In the genomic region with DNA sequence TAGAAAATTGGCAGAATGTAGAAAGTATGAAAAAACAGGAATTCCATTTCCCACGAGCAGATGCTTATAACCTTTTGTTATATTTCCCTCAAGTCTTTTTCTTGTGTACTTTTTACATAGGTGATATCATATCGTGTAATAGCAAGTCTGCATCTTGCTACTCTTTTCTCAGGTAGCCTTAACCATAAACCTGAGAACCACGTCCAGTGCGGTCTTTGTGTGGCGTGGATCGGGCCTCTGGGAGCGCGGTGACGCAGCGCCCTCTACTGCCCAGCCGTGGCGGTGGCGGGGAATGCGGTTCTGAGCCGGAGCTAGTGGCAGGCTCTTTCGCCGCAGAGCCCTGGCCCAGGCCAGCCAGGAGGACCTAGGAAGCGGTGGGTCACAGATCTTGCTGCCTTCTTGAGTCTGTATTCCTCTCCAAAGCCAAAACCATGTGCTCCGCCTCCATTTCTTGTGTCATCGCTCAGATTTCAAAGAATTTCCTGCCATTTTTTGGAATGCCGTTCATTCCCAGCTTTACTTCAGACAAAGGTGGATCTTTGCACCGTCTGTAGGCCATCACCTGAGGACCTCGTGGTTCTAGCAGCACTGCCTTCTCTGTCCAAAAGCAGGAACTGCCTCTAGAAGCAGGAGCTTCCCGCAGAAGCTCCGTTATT, we compare ENCODE assay signal across 8 cellular contexts.
DNase-seq lines count a peak whose midpoint lies in the region; ATAC-seq and TF ChIP-seq lines count a peak whose summit lies in the region.

No MANE protein-coding gene starts in this region.

- DNase-seq in AG20443 (ENCODE audit: low spot score): peak; percentile 92
- peak; percentile 30 for DNase-seq in HCEC 1CT
- DNase-seq in RWPE2 (ENCODE audit: low spot score): no peak
- peak; percentile 56 for DNase-seq in activated T-helper 9 cell treated with anti-CD3 and anti-CD28 coated beads, Interleukin-2, amount 50 U/mL, for 16 hours (ENCODE audit: low read depth)
- DNase-seq in foreskin keratinocyte: no peak
- DNase-seq in omental fat pad (ENCODE audit: low spot score): peak; percentile 68
- no peak for DNase-seq in amniotic stem cell (lab: John Stamatoyannopoulos, UW)

- no peak overlapping the region for H3K27ac ChIP-seq in RWPE2 (ENCODE audit: poor library complexity, severe bottlenecking)
- H3K27ac ChIP-seq in foreskin keratinocyte: no peak overlapping the region
- peak overlapping the region; percentile 83 for H3K27ac ChIP-seq in temporal lobe (ENCODE audit: low read depth, low read length)

- H3K27me3 ChIP-seq in RWPE2 (ENCODE audit: insufficient read depth, poor library complexity, severe bottlenecking) (no peaks in the 10 kb centered on the region), foreskin keratinocyte (no peaks in the 10 kb centered on the region)

- peak; percentile 83 for ATAC-seq in RWPE2 (ENCODE audit: low read depth)
- ATAC-seq in foreskin keratinocyte: peak; percentile 70
- ATAC-seq in omental fat pad (ENCODE audit: low FRiP score): peak; percentile 71

- H3K4me1 ChIP-seq in RWPE2 (ENCODE audit: insufficient read depth, poor library complexity, severe bottlenecking): peaks cover 9% of the 10 kb centered on the region
- H3K4me1 ChIP-seq in foreskin keratinocyte: peaks cover 3% of the 10 kb centered on the region

- TF ChIP-seq CTCF in RWPE2 (IDR thresholded peaks at IDR 0.05; ENCODE audit: poor library complexity, severe bottlenecking) (peak; percentile 95), foreskin keratinocyte (conservative IDR thresholded peaks at IDR 0.05) (peak; percentile 99), omental fat pad (IDR thresholded peaks at IDR 0.05) (peak in 1 of 3 donors; percentile 74)

- H3K9me3 ChIP-seq in RWPE2 (ENCODE audit: severe bottlenecking): no peaks in the 10 kb centered on the region

- no peak overlapping the region for H3K4me3 ChIP-seq in RWPE2 (ENCODE audit: severe bottlenecking)

- H3K36me3 ChIP-seq in RWPE2 (ENCODE audit: low read depth): no peaks in the 10 kb centered on the region

Comparison
In these comparisons a context has a peak if more than half of its experiments do, and no peak if none do; other contexts are left out.
1. DNase-seq: peak in AG20443 (single experiment), HCEC 1CT (single experiment), activated T-helper 9 cell treated with anti-CD3 and anti-CD28 coated beads, Interleukin-2, amount 50 U/mL, for 16 hours (single experiment) and omental fat pad (single experiment); none in RWPE2 (single experiment), foreskin keratinocyte (0 of 2) and amniotic stem cell (single experiment).
2. Peak in every context shown above with its lines, with median percentiles within 50 percentile points of each other: ATAC-seq.